ENCODE assay signal across 9 cellular contexts in genomic region chr2:68769586-68770270, GRCh38. TPM values are rescaled to one million over a fixed set of nuclear protein-coding genes. Genes with fewer than 3 reads are reported as not detected.
DNase-seq lines count a peak whose midpoint lies in the region; ATAC-seq and TF ChIP-seq lines count a peak whose summit lies in the region.
"Had no signal": no experiment of that assay in that cellular context is flagged by ENCODE, and none has a peak within 500 bp of the region (broad histone marks: within the 10 kb centered on the region; RNA-seq: fewer than 3 reads in every experiment).

No MANE protein-coding gene starts in this region.

- TF ChIP-seq EP300 in tibial nerve (IDR thresholded peaks at IDR 0.05), result no peak

- H3K4me3 Mint-ChIP-seq in activated naive CD4-positive, alpha-beta T cell treated with anti-CD3 and anti-CD28 coated beads, Interleukin-2, amount 10 ng/mL, durations not matched to agents 7 days and 5 days, result peak overlapping the region; percentile 58
- H3K4me3 Mint-ChIP-seq in activated CD8-positive, alpha-beta T cell treated with anti-CD3 and anti-CD28 coated beads, Interleukin-2, amount 10 ng/mL, durations not matched to agents 7 days and 5 days, result peak overlapping the region; percentile 28

- 81 to 85% methylated on average over 6 of the region's 6 CpGs for WGBS in tibial nerve, 2 donors

- H3K9me3 ChIP-seq in tibial nerve, result no peaks in the 10 kb centered on the region

- H3K27ac Mint-ChIP-seq in activated naive CD4-positive, alpha-beta T cell treated with anti-CD3 and anti-CD28 coated beads, Interleukin-2, amount 10 ng/mL, durations not matched to agents 7 days and 5 days, result peak overlapping the region; percentile 99
- H3K27ac Mint-ChIP-seq in activated CD8-positive, alpha-beta T cell treated with anti-CD3 and anti-CD28 coated beads, Interleukin-2, amount 10 ng/mL, durations not matched to agents 7 days and 5 days, result peak overlapping the region; percentile 89

- CTCF ChIA-PET in activated naive CD4-positive, alpha-beta T cell treated with anti-CD3 and anti-CD28 coated beads, Interleukin-2, amount 10 ng/mL, durations not matched to agents 7 days and 5 days (lab: Charles Lee), result interaction anchor here (1.4 to 2.6 kb wide), 3 partner anchors 17 to 69 kb away, joined by 5 to 19 read pairs (median 6); no protein-coding TSS in a partner anchor
- CTCF ChIA-PET in activated CD8-positive, alpha-beta T cell treated with anti-CD3 and anti-CD28 coated beads, Interleukin-2, amount 10 ng/mL, durations not matched to agents 7 days and 5 days (lab: Charles Lee), result interaction anchor here (0.9 to 16.9 kb wide), 9 partner anchors 7 to 155 kb away, joined by 3 to 448 read pairs (median 7); no protein-coding TSS in a partner anchor
- CTCF ChIA-PET in HEK293T (lab: Yijun Ruan, JAX), result interaction anchor here (1.0 kb wide), 1 partner anchor 18 kb away, joined by 4 read pairs; no protein-coding TSS in a partner anchor

- DNase-seq in activated naive CD4-positive, alpha-beta T cell treated with anti-CD3 and anti-CD28 coated beads, Interleukin-2, amount 10 ng/mL, durations not matched to agents 7 days and 5 days, result no peak
- no peak for DNase-seq in activated naive CD4-positive, alpha-beta T cell treated with anti-CD3 and anti-CD28 coated beads, Interleukin-2, amount 50 U/mL, for 16 hours
- DNase-seq in activated CD8-positive, alpha-beta T cell treated with anti-CD3 and anti-CD28 coated beads, Interleukin-2, amount 10 ng/mL, durations not matched to agents 7 days and 5 days, result no peak
- DNase-seq in tibial nerve (ENCODE audit: low spot score in 2 of 2), result no peak
- no peak for DNase-seq in dermis blood vessel endothelial cell
- DNase-seq in OCI-M1 (lab: John Stamatoyannopoulos, UW), result no peak
- no peak for DNase-seq in HEK293T (ENCODE audit: extremely low spot score)
- DNase-seq: NCI-H226 had no signal

- no peak for ATAC-seq in activated CD8-positive, alpha-beta T cell treated with anti-CD3 and anti-CD28 coated beads, Interleukin-2, amount 10 ng/mL, durations not matched to agents 7 days and 5 days

- H3K27me3 ChIP-seq in layer of hippocampus (ENCODE audit: control insufficient read depth, insufficient read depth, low read length) (no peaks in the 10 kb centered on the region), tibial nerve (no peaks in the 10 kb centered on the region)

- peaks cover 59% of the 10 kb centered on the region for H3K36me3 Mint-ChIP-seq in activated naive CD4-positive, alpha-beta T cell treated with anti-CD3 and anti-CD28 coated beads, Interleukin-2, amount 10 ng/mL, durations not matched to agents 7 days and 5 days
- H3K36me3 Mint-ChIP-seq in activated CD8-positive, alpha-beta T cell treated with anti-CD3 and anti-CD28 coated beads, Interleukin-2, amount 10 ng/mL, durations not matched to agents 7 days and 5 days (ENCODE audit: low read depth), result peaks cover 43% of the 10 kb centered on the region

- no peak overlapping the region for H3K4me3 ChIP-seq in tibial nerve

- H3K9me3 Mint-ChIP-seq in activated naive CD4-positive, alpha-beta T cell treated with anti-CD3 and anti-CD28 coated beads, Interleukin-2, amount 10 ng/mL, durations not matched to agents 7 days and 5 days, result no peaks in the 10 kb centered on the region
- no peaks in the 10 kb centered on the region for H3K9me3 Mint-ChIP-seq in activated CD8-positive, alpha-beta T cell treated with anti-CD3 and anti-CD28 coated beads, Interleukin-2, amount 10 ng/mL, durations not matched to agents 7 days and 5 days (ENCODE audit: insufficient read depth)

- H3K4me1 ChIP-seq in tibial nerve, result peaks cover 0 to 59% (median 18%) of the 10 kb centered on the region in 4 donors

- TF ChIP-seq POLR2A in tibial nerve (IDR thresholded peaks at IDR 0.05), result no peak

- peaks cover 99% of the 10 kb centered on the region for H3K4me1 Mint-ChIP-seq in activated naive CD4-positive, alpha-beta T cell treated with anti-CD3 and anti-CD28 coated beads, Interleukin-2, amount 10 ng/mL, durations not matched to agents 7 days and 5 days
- H3K4me1 Mint-ChIP-seq in activated CD8-positive, alpha-beta T cell treated with anti-CD3 and anti-CD28 coated beads, Interleukin-2, amount 10 ng/mL, durations not matched to agents 7 days and 5 days (ENCODE audit: low read depth), result peaks cover 97% of the 10 kb centered on the region

- H3K27ac ChIP-seq in layer of hippocampus (ENCODE audit: low read depth, low read length) (peak overlapping the region; percentile 52), tibial nerve (peak overlapping the region; percentile 15 to 78 (median 58))

- no peaks in the 10 kb centered on the region for H3K36me3 ChIP-seq in tibial nerve

- no peak for TF ChIP-seq CTCF in tibial nerve (IDR thresholded peaks at IDR 0.05)

- POLR2A ChIA-PET in activated CD8-positive, alpha-beta T cell treated with anti-CD3 and anti-CD28 coated beads, Interleukin-2, amount 10 ng/mL, durations not matched to agents 7 days and 5 days (lab: Charles Lee), result interaction anchor here (1.1 to 1.8 kb wide), 2 partner anchors 32 to 35 kb away, joined by 3 to 7 read pairs; partner anchors contain the start of gene ARHGAP25
- POLR2A ChIA-PET in HEK293T (lab: Yijun Ruan, JAX), result no interaction called here

- H3K27me3 Mint-ChIP-seq in activated naive CD4-positive, alpha-beta T cell treated with anti-CD3 and anti-CD28 coated beads, Interleukin-2, amount 10 ng/mL, durations not matched to agents 7 days and 5 days, result no peaks in the 10 kb centered on the region
- no peaks in the 10 kb centered on the region for H3K27me3 Mint-ChIP-seq in activated CD8-positive, alpha-beta T cell treated with anti-CD3 and anti-CD28 coated beads, Interleukin-2, amount 10 ng/mL, durations not matched to agents 7 days and 5 days (ENCODE audit: low read depth)

TF ChIP-seq in HEK293T, 16 proteins besides CTCF, POLR2A, EP300 and RAD21:
- TF ChIP-seq CTBP1 (IDR thresholded peaks at IDR 0.05; ENCODE audit: borderline replicate concordance), result no peak
- no peak for TF ChIP-seq SUZ12 (IDR thresholded peaks at IDR 0.05)
- no peak for TF ChIP-seq NFRKB (IDR thresholded peaks at IDR 0.05)
- TF ChIP-seq PKNOX1 (IDR thresholded peaks at IDR 0.05), result no peak
- TF ChIP-seq LEF1 (IDR thresholded peaks at IDR 0.05; ENCODE audit: borderline replicate concordance), result no peak

RNA-seq across cellular contexts. Expression of gene ARHGAP25, which starts 35.1 kb away (rescaled TPM):
- 10 to 100 TPM; 68.2 to 68.7 TPM for total RNA-seq in activated CD8-positive, alpha-beta T cell treated with anti-CD3 and anti-CD28 coated beads, Interleukin-2, amount 10 ng/mL, durations not matched to agents 7 days and 5 days
- total RNA-seq in tibial nerve (1 to 10 TPM; 4.3 to 9.6 (median 5.3) TPM), dermis blood vessel endothelial cell (12.1 and 14.3 TPM in 2 replicates)
